ENCODE assay signal across 10 cellular contexts in genomic region chr10:93386496-93387369, GRCh38.
DNase-seq lines count a peak whose midpoint lies in the region; ATAC-seq and TF ChIP-seq lines count a peak whose summit lies in the region.
"Had no signal": no experiment of that assay in that cellular context is flagged by ENCODE, and none has a peak within 500 bp of the region (broad histone marks: within the 10 kb centered on the region; RNA-seq: fewer than 3 reads in every experiment).

No MANE protein-coding gene starts in this region.

- CTCF ChIA-PET in activated naive CD4-positive, alpha-beta T cell treated with anti-CD3 and anti-CD28 coated beads for 36 hours (lab: Charles Lee): interaction anchor here (0.7 to 4.7 kb wide), 3 partner anchors 10 to 96 kb away, joined by 3 to 25 read pairs (median 23); partner anchors contain the start of gene MYOF

- 68 to 95% methylated on average over 3 to 15 of the region's 15 CpGs for WGBS in transverse colon (ENCODE audit: low coverage in 1 of 2), 2 donors

- TF ChIP-seq CTCF in transverse colon (IDR thresholded peaks at IDR 0.05): no peak

- H3K27me3 Mint-ChIP-seq in activated naive CD4-positive, alpha-beta T cell treated with anti-CD3 and anti-CD28 coated beads for 36 hours (ENCODE audit: low read depth): no peaks in the 10 kb centered on the region

- peaks cover 0 to 4% (median 0%) of the 10 kb centered on the region in 4 donors for H3K36me3 ChIP-seq in transverse colon

- no peaks in the 10 kb centered on the region for H3K9me3 ChIP-seq in transverse colon
- H3K9me3 ChIP-seq: MG63 had no signal

- peak; percentile 41 for DNase-seq in activated naive CD4-positive, alpha-beta T cell treated with anti-CD3 and anti-CD28 coated beads for 36 hours
- no peak for DNase-seq in activated naive CD4-positive, alpha-beta T cell (lab: John Stamatoyannopoulos, UW)
- no peak for DNase-seq in activated naive CD4-positive, alpha-beta T cell treated with anti-CD3 and anti-CD28 coated beads, Interleukin-2, amount 50 U/mL, for 72 hours (ENCODE audit: low spot score in 2 of 2)
- no peak for DNase-seq in left lobe of liver (ENCODE audit: low spot score)
- DNase-seq in transverse colon: no peak
- no peak for DNase-seq in iPS-NIHi7 (ENCODE audit: extremely low spot score)
- no peak for DNase-seq in COLO668 (lab: John Stamatoyannopoulos, UW; ENCODE audit: unreplicated experiment)
- DNase-seq in central memory CD4-positive, alpha-beta T cell: no peak
- DNase-seq: activated CD8-positive, alpha-beta memory T cell treated with anti-CD3 and anti-CD28 coated beads, Interleukin-2, amount 50 U/mL, for 48 hours; MG63 had no signal

- peaks cover 26% of the 10 kb centered on the region for H3K4me1 Mint-ChIP-seq in activated naive CD4-positive, alpha-beta T cell treated with anti-CD3 and anti-CD28 coated beads for 36 hours (ENCODE audit: low read depth)

- no peak for TF ChIP-seq POLR2A in transverse colon (IDR thresholded peaks at IDR 0.05)

- no peak overlapping the region for H3K4me3 Mint-ChIP-seq in activated naive CD4-positive, alpha-beta T cell treated with anti-CD3 and anti-CD28 coated beads for 36 hours

- peak overlapping the region; percentile 50 for H3K27ac Mint-ChIP-seq in activated naive CD4-positive, alpha-beta T cell treated with anti-CD3 and anti-CD28 coated beads for 36 hours
- peak overlapping the region; percentile 80 to 96 for H3K27ac Mint-ChIP-seq in activated naive CD4-positive, alpha-beta T cell treated with anti-CD3 and anti-CD28 coated beads, Interleukin-2, amount 50 U/mL, for 72 hours

- H3K27me3 ChIP-seq in transverse colon: no peaks in the 10 kb centered on the region
- H3K27me3 ChIP-seq: MG63 had no signal

- in situ Hi-C loops in transverse colon (cut with MboI; ENCODE audit: low pct_ligation_motif_present in 1 of 4, low pct_unique_long_range_greater_than_20kb in 1 of 4, low sequenced_read_pairs in 3 of 4): no loop called here

- H3K9me3 Mint-ChIP-seq in activated naive CD4-positive, alpha-beta T cell treated with anti-CD3 and anti-CD28 coated beads for 36 hours: no peaks in the 10 kb centered on the region
- peaks cover 0 to 9% of the 10 kb centered on the region in 2 donors for H3K9me3 Mint-ChIP-seq in activated naive CD4-positive, alpha-beta T cell treated with anti-CD3 and anti-CD28 coated beads, Interleukin-2, amount 50 U/mL, for 72 hours

- peak; percentile 50 to 61 for ATAC-seq in activated naive CD4-positive, alpha-beta T cell treated with anti-CD3 and anti-CD28 coated beads, Interleukin-2, amount 50 U/mL, for 72 hours
- ATAC-seq in left lobe of liver: peak; percentile 83

- TF ChIP-seq EP300 in transverse colon (IDR thresholded peaks at IDR 0.05; ENCODE audit: low read depth): no peak

- H3K4me1 ChIP-seq in transverse colon: peaks cover 0 to 8% (median 0%) of the 10 kb centered on the region in 4 donors

- peak overlapping the region; percentile 43 to 53 (median 48) for H3K27ac ChIP-seq in transverse colon

- peaks cover 9% of the 10 kb centered on the region for H3K36me3 Mint-ChIP-seq in activated naive CD4-positive, alpha-beta T cell treated with anti-CD3 and anti-CD28 coated beads for 36 hours (ENCODE audit: low read depth)
- H3K36me3 Mint-ChIP-seq in activated naive CD4-positive, alpha-beta T cell treated with anti-CD3 and anti-CD28 coated beads, Interleukin-2, amount 50 U/mL, for 72 hours: peaks cover 24 to 65% of the 10 kb centered on the region in 2 donors

- intact Hi-C loops in activated naive CD4-positive, alpha-beta T cell treated with anti-CD3 and anti-CD28 coated beads for 36 hours (cut with micrococcal nuclease): no loop called here
- intact Hi-C loops in transverse colon (cut with DNase I; ENCODE audit: low total_unique reads): no loop called here

- H3K4me3 ChIP-seq in transverse colon: peak overlapping the region in 1 of 4 donors; percentile 3
- H3K4me3 ChIP-seq: MG63 had no signal
